2 cellular contexts compared by ENCODE assay signal in the genomic region with DNA sequence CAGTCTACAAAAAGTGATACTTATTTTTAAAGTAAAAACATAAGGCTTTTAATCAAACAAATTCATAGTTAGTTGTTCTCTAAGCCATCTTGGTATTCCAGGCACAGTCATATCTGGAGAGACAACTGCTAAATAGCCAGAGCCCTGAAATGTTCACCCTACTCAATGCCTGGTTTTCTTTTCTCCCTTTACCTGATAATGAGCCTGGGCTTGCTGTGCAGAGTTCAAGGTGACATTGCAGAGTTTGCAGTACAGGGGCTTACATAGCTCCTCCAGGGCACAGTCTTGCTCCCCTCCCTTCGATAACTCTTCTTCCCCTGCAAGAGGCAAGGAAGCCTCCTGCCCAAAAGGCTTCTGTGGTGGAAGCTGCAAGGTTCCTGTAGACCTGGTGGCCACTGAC.
TF ChIP-seq lines count a peak whose summit lies in the region.

No MANE protein-coding gene starts in this region.

TF ChIP-seq in IMR-90, 13 proteins besides CTCF, POLR2A, EP300 and RAD21:
- no peak for TF ChIP-seq RFX5 (IDR thresholded peaks at IDR 0.05; ENCODE audit: low read depth, low read length)
- no peak for TF ChIP-seq SMC3 (IDR thresholded peaks at IDR 0.05; ENCODE audit: low read depth, low read length)
- TF ChIP-seq RCOR1 (IDR thresholded peaks at IDR 0.05; ENCODE audit: insufficient replicate concordance, low read length): no peak
- TF ChIP-seq MXI1 (IDR thresholded peaks at IDR 0.05; ENCODE audit: borderline replicate concordance, low read depth, low read length): no peak
- TF ChIP-seq BHLHE40 (IDR thresholded peaks at IDR 0.05; ENCODE audit: low read depth, low read length): no peak
- TF ChIP-seq MAZ (IDR thresholded peaks at IDR 0.05; ENCODE audit: borderline replicate concordance, low read depth, low read length): no peak
- no peak for TF ChIP-seq FOS (IDR thresholded peaks at IDR 0.05; ENCODE audit: low read depth, low read length)
- no peak for TF ChIP-seq CHD1 (IDR thresholded peaks at IDR 0.05; ENCODE audit: low read depth, low read length)
- TF ChIP-seq, protein P1, sequence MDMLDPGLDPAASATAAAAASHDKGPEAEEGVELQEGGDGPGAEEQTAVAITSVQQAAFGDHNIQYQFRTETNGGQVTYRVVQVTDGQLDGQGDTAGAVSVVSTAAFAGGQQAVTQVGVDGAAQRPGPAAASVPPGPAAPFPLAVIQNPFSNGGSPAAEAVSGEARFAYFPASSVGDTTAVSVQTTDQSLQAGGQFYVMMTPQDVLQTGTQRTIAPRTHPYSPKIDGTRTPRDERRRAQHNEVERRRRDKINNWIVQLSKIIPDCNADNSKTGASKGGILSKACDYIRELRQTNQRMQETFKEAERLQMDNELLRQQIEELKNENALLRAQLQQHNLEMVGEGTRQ (IDR thresholded peaks at IDR 0.05; ENCODE audit: low read depth, low read length): no peak
- no peak for TF ChIP-seq MAFK (IDR thresholded peaks at IDR 0.05; ENCODE audit: low read depth, low read length)
- no peak for TF ChIP-seq NFE2L2 (IDR thresholded peaks at IDR 0.05; ENCODE audit: low read depth, low read length)
- no peak for TF ChIP-seq CEBPB (IDR thresholded peaks at IDR 0.05; ENCODE audit: low read depth, low read length)
- TF ChIP-seq, protein P2, sequence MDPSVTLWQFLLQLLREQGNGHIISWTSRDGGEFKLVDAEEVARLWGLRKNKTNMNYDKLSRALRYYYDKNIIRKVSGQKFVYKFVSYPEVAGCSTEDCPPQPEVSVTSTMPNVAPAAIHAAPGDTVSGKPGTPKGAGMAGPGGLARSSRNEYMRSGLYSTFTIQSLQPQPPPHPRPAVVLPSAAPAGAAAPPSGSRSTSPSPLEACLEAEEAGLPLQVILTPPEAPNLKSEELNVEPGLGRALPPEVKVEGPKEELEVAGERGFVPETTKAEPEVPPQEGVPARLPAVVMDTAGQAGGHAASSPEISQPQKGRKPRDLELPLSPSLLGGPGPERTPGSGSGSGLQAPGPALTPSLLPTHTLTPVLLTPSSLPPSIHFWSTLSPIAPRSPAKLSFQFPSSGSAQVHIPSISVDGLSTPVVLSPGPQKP (IDR thresholded peaks at IDR 0.05; ENCODE audit: borderline replicate concordance, low read depth, low read length): no peak

TF ChIP-seq in GM12878, 131 proteins besides CTCF, POLR2A, EP300 and RAD21:
- TF ChIP-seq DPF2 (IDR thresholded peaks at IDR 0.05): no peak
- no peak for TF ChIP-seq HCFC1 (IDR thresholded peaks at IDR 0.05; ENCODE audit: low read length)
- TF ChIP-seq NFXL1 (IDR thresholded peaks at IDR 0.05; ENCODE audit: borderline replicate concordance): no peak
- TF ChIP-seq SIX5 (IDR thresholded peaks at IDR 0.05; ENCODE audit: low read depth, low read length, severe bottlenecking): no peak
- TF ChIP-seq SUZ12 (IDR thresholded peaks at IDR 0.05; ENCODE audit: unreplicated experiment): no peak
